Comparison of ENCODE assay signal across 19 cellular contexts in the genomic region with DNA sequence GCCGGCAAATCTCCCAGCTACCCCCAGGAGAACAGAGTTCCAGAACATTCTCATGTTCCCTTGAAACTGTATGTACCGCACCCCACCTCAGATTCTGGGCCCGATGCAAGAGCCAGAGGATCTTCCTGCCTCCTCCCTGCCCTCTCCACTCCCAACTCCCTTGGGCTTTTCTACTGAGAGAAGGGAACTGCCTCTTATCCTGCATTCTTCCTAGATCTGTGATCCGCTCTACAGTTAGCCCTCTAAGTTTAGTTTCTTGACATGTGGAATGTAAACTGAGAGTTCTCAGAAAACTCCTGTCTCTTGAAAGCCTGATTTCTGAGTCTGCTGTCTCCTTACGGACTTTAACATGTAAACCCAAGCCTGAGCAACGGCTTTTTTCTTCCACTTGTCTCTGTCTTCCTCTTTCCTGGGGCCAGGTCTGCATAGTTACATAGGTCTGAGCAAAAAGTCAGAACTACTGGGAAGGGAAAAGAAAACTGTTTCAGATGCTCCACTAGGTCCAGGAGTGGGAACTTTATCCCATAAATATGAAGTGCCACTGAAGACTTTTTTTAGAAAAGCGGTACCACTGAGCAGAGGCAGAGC.
A peak's percentile ranks its signal among the peaks of the same experiment; 100 is the strongest.
DNase-seq lines count a peak whose midpoint lies in the region; ATAC-seq, FAIRE-seq and TF ChIP-seq lines count a peak whose summit lies in the region.
"Had no signal": no experiment of that assay in that cellular context is flagged by ENCODE, and none has a peak within 500 bp of the region (broad histone marks: within the 10 kb centered on the region; RNA-seq: fewer than 3 reads in every experiment).

No MANE protein-coding gene starts in this region.

- WGBS in hepatocyte (ENCODE audit: low lambda C conversion rate, missing lambda C conversion rate), result 61% methylated on average over 7 of the region's 7 CpGs
- WGBS in smooth muscle cell (ENCODE audit: low lambda C conversion rate), result 53% methylated on average over 7 of the region's 7 CpGs

- H3K9me2 ChIP-seq in hepatocyte (replicated peaks; ENCODE audit: insufficient read depth) (no peaks in the 10 kb centered on the region), PC-9 (ENCODE audit: insufficient read depth) (no peaks in the 10 kb centered on the region)

- peak; percentile 38 for FAIRE-seq in TTC549 (lab: Jason Lieb, UNC)
- FAIRE-seq: colon, D721Med, islet of Langerhans had no signal

- H3K4me2 ChIP-seq in hepatocyte, result peak overlapping the region; percentile 37
- peak overlapping the region; percentile 9 for H3K4me2 ChIP-seq in smooth muscle cell
- H3K4me2 ChIP-seq in PC-9, result no peak overlapping the region

- H3K27ac ChIP-seq in HL-60 (replicated peaks) (peak overlapping the region; percentile 60), hepatocyte (peak overlapping the region; percentile 82), smooth muscle cell (ENCODE audit: low read depth) (peak overlapping the region; percentile 62), PC-9 (no peak overlapping the region)
- H3K27ac ChIP-seq: ascending aorta had no signal

- no peaks in the 10 kb centered on the region for H3F3A ChIP-seq in smooth muscle cell (ENCODE audit: low read depth)
- peaks cover 12% of the 10 kb centered on the region for H3F3A ChIP-seq in PC-9 (ENCODE audit: insufficient read depth, low read depth)

- H4K20me1 ChIP-seq in hepatocyte (ENCODE audit: insufficient read depth, poor library complexity, severe bottlenecking) (no peaks in the 10 kb centered on the region), smooth muscle cell (ENCODE audit: low read depth) (no peaks in the 10 kb centered on the region), PC-9 (ENCODE audit: insufficient read depth) (no peaks in the 10 kb centered on the region)

- H3K27me3 ChIP-seq in HL-60 (ENCODE audit: insufficient read depth, poor library complexity, severe bottlenecking) (no peaks in the 10 kb centered on the region), hepatocyte (no peaks in the 10 kb centered on the region), smooth muscle cell (ENCODE audit: low read depth) (no peaks in the 10 kb centered on the region), PC-9 (ENCODE audit: insufficient read depth, low read depth) (no peaks in the 10 kb centered on the region)
- H3K27me3 ChIP-seq: ascending aorta had no signal

- no peak for ATAC-seq in HG02973 (IDR thresholded peaks at IDR 0.05; ENCODE audit: unreplicated experiment)

- BruUV-seq in PC-9 (replicated peaks; lab: Mats Ljungman, UMichigan), result no TSS peak

- H3K4me1 ChIP-seq in hepatocyte (ENCODE audit: insufficient read depth), result peaks cover 36% of the 10 kb centered on the region
- H3K4me1 ChIP-seq in smooth muscle cell (ENCODE audit: low read depth), result no peaks in the 10 kb centered on the region
- peaks cover 8% of the 10 kb centered on the region for H3K4me1 ChIP-seq in PC-9 (replicated peaks; ENCODE audit: insufficient read depth)
- H3K4me1 ChIP-seq: ascending aorta had no signal

- TF ChIP-seq CTCF in HL-60 (IDR thresholded peaks at IDR 0.05; ENCODE audit: insufficient read depth, low read length), result no peak
- TF ChIP-seq CTCF in hepatocyte (IDR thresholded peaks at IDR 0.05; ENCODE audit: poor library complexity), result no peak
- no peak for TF ChIP-seq CTCF in smooth muscle cell (IDR thresholded peaks at IDR 0.05; ENCODE audit: borderline replicate concordance, insufficient read depth, poor library complexity, severe bottlenecking)
- TF ChIP-seq CTCF in PC-9 (conservative IDR thresholded peaks at IDR 0.05), result no peak

- H3K79me2 ChIP-seq in hepatocyte (no peaks in the 10 kb centered on the region), smooth muscle cell (ENCODE audit: low read depth) (no peaks in the 10 kb centered on the region), PC-9 (ENCODE audit: low read depth) (no peaks in the 10 kb centered on the region)

- H3K4me3 ChIP-seq in HL-60 (replicated peaks; ENCODE audit: insufficient read depth, low read length) (no peak overlapping the region), hepatocyte (no peak overlapping the region), smooth muscle cell (no peak overlapping the region), PC-9 (no peak overlapping the region)
- H3K4me3 ChIP-seq: ascending aorta had no signal

- intact Hi-C loops in PC-9 (cut with micrococcal nuclease; ENCODE audit: unreplicated experiment), result no loop called here

- H3K9ac ChIP-seq in smooth muscle cell (ENCODE audit: low read depth), result no peak overlapping the region

- peak overlapping the region; percentile 39 for H2AFZ ChIP-seq in hepatocyte
- H2AFZ ChIP-seq in smooth muscle cell (ENCODE audit: low read depth), result peak overlapping the region; percentile 77
- no peak overlapping the region for H2AFZ ChIP-seq in PC-9

- H3K36me3 ChIP-seq in hepatocyte (replicated peaks; ENCODE audit: insufficient read depth, low read depth), result no peaks in the 10 kb centered on the region
- H3K36me3 ChIP-seq in smooth muscle cell (ENCODE audit: low read depth), result no peaks in the 10 kb centered on the region
- H3K36me3 ChIP-seq in PC-9 (ENCODE audit: low read depth), result no peaks in the 10 kb centered on the region
- H3K36me3 ChIP-seq: ascending aorta had no signal

- CTCF ChIA-PET in PC-9 (lab: Charles Lee), result no interaction called here

- no peaks in the 10 kb centered on the region for H3K9me3 ChIP-seq in hepatocyte (ENCODE audit: low read depth)
- H3K9me3 ChIP-seq in smooth muscle cell (replicated peaks; ENCODE audit: low read depth), result no peaks in the 10 kb centered on the region
- no peaks in the 10 kb centered on the region for H3K9me3 ChIP-seq in PC-9 (ENCODE audit: insufficient read depth, low read depth)
- H3K9me3 ChIP-seq: ascending aorta had no signal

- DNase-seq in HL-60 (ENCODE audit: low read depth in 1 of 2, low spot score in 1 of 2) (peak in 1 of 2 experiments; percentile 58), hepatocyte (ENCODE audit: low spot score) (peak; percentile 25), smooth muscle cell (lab: John Stamatoyannopoulos, UW; ENCODE audit: unreplicated experiment) (no peak), T1000 (lab: John Stamatoyannopoulos, UW) (no peak), PC-9 (no peak), ecto neural progenitor cell (ENCODE audit: low spot score) (no peak)
- DNase-seq: activated CD4-positive, alpha-beta T cell treated with anti-CD3 and anti-CD28 coated beads for 4 hours; activated CD8-positive, alpha-beta memory T cell treated with anti-CD3 and anti-CD28 coated beads, Interleukin-2, amount 50 U/mL, for 4 hours; AML-193; head of caudate nucleus; NCI-H2029 treated with DMSO at 0.1 percent for 48 hours; NCI-H446 treated with DMSO at 0.1 percent for 48 hours; stimulated activated CD4-positive, alpha-beta T cell treated with anti-CD3 and anti-CD28 coated beads, Interleukin-2, amount 100 ng/mL, for 48 hours had no signal

- POLR2A ChIA-PET in PC-9 (lab: Charles Lee; ENCODE audit: unreplicated experiment), result no interaction called here
